Comparison of ENCODE assay signal across 26 cellular contexts in the genomic region with DNA sequence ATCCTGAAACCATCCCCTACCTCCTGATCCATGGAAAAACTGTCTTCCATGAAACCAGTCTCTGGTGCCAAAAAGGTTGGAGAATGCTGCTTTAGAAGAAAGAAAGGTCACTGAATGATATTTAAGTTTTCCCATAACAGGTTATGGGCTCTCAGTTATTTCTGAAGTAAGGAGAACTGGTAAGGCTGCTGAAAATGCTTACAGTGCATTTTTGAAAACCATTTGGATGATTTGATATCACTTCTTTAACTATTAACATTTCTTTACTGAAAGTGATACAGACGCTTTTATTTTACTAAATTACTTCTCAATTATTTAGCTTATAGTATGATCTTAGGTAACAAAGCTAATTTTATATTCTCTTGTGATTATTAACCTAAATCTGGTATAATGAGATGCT.
"Had no signal": no experiment of that assay in that cellular context is flagged by ENCODE, and none has a peak within 500 bp of the region (broad histone marks: within the 10 kb centered on the region; RNA-seq: fewer than 3 reads in every experiment).

No MANE protein-coding gene starts in this region.

- H3K36me3 ChIP-seq: esophagus squamous epithelium, gastrocnemius medialis, heart right ventricle, left lung, lower lobe of right lung had no signal

- DNase-seq: effector CD8-positive, alpha-beta T cell; effector memory CD8-positive, alpha-beta T cell; endodermal cell; erythroblast; esophagus squamous epithelium; foreskin fibroblast; foreskin melanocyte; gastrocnemius medialis; glutamatergic neuron; head of caudate nucleus; heart right ventricle; hippocampal formation; left cardiac atrium; left lung; left ventricle myocardium superior; lower lobe of right lung; mesenchymal stem cell; mucosa of descending colon; naive B cell; naive thymus-derived CD8-positive, alpha-beta T cell had no signal

- H3K4me3 ChIP-seq: coronary artery, esophagus squamous epithelium, gastrocnemius medialis, heart right ventricle, left lung, lower lobe of right lung, mucosa of descending colon had no signal

- FAIRE-seq: colon, endometrium, islet of Langerhans, keratinocyte had no signal

- H3K27ac ChIP-seq: coronary artery, esophagus squamous epithelium, gastrocnemius medialis, heart right ventricle, left lung, lower lobe of right lung had no signal

- H3K27me3 ChIP-seq: esophagus squamous epithelium, gastrocnemius medialis, left lung had no signal

- ATAC-seq: effector memory CD8-positive, alpha-beta T cell; esophagus mucosa; gastrocnemius medialis; heart right ventricle; left cardiac atrium; left lung; left ventricle myocardium superior; lower lobe of right lung; mucosa of descending colon; naive thymus-derived CD8-positive, alpha-beta T cell had no signal

- H3K9me3 ChIP-seq: esophagus squamous epithelium, gastrocnemius medialis, lower lobe of right lung had no signal

- H3K4me1 ChIP-seq: esophagus squamous epithelium, gastrocnemius medialis, heart right ventricle, left lung, lower lobe of right lung had no signal
